Comparison of ENCODE assay signal across 25 cellular contexts in genomic region chr4:22313974-22314373, GRCh38.
DNase-seq lines count a peak whose midpoint lies in the region; ATAC-seq, FAIRE-seq and TF ChIP-seq lines count a peak whose summit lies in the region.
"Had no signal": no experiment of that assay in that cellular context is flagged by ENCODE, and none has a peak within 500 bp of the region (broad histone marks: within the 10 kb centered on the region; RNA-seq: fewer than 3 reads in every experiment).

No MANE protein-coding gene starts in this region.

- H2BK20ac ChIP-seq in IMR-90 (ENCODE audit: low read depth, low read length) (no peak overlapping the region), H1 (ENCODE audit: low read length) (no peak overlapping the region)

- no peak overlapping the region for H2BK15ac ChIP-seq in IMR-90 (ENCODE audit: low read depth, low read length)
- no peak overlapping the region for H2BK15ac ChIP-seq in H1 (ENCODE audit: low read length)

- no peaks in the 10 kb centered on the region for H3K36me3 Mint-ChIP-seq in endothelial cell (ENCODE audit: low read depth, unreplicated experiment)
- H3K36me3 Mint-ChIP-seq: CD14-positive monocyte; CD4-positive, alpha-beta memory T cell; CD4-positive, CD25-positive, alpha-beta regulatory T cell had no signal

- TF ChIP-seq CTCF in HepG2 (CRISPR knock-in tag; IDR thresholded peaks at IDR 0.05): no peak
- TF ChIP-seq CTCF in right lobe of liver (IDR thresholded peaks at IDR 0.05): no peak
- no peak for TF ChIP-seq CTCF in IMR-90 (conservative IDR thresholded peaks at IDR 0.05; ENCODE audit: low read depth, low read length)
- no peak for TF ChIP-seq CTCF in H1 (IDR thresholded peaks at IDR 0.05; ENCODE audit: control extremely low read depth in 1 of 3, insufficient read depth in 1 of 3, low read depth in 1 of 3, low read length in 3 of 3)
- TF ChIP-seq CTCF in endothelial cell (IDR thresholded peaks at IDR 0.05; ENCODE audit: unreplicated experiment): no peak

- H3K9me3 Mint-ChIP-seq in endothelial cell (ENCODE audit: unreplicated experiment): no peaks in the 10 kb centered on the region

- H4K8ac ChIP-seq in IMR-90 (ENCODE audit: low read depth in 2 of 2, low read length in 2 of 2) (no peak overlapping the region), H1 (ENCODE audit: extremely low read depth, insufficient read depth, low read length) (no peak overlapping the region)

- no peak overlapping the region for H3K14ac ChIP-seq in IMR-90 (replicated peaks; ENCODE audit: low read depth, low read length)
- H3K14ac ChIP-seq in H1 (ENCODE audit: insufficient read length): no peak overlapping the region

- TF ChIP-seq POLR2A in HepG2 (IDR thresholded peaks at IDR 0.05; ENCODE audit: insufficient read depth in 1 of 2, low read depth in 2 of 2, low read length in 2 of 2) (no peak), right lobe of liver (IDR thresholded peaks at IDR 0.05) (no peak), IMR-90 (IDR thresholded peaks at IDR 0.05; ENCODE audit: low read depth, low read length) (no peak), H1 (IDR thresholded peaks at IDR 0.05; ENCODE audit: control extremely low read depth in 1 of 2, low read depth in 2 of 2, low read length in 2 of 2) (no peak)

- H3K27ac ChIP-seq in HepG2 (ENCODE audit: extremely low read length, insufficient read depth, low read length) (no peak overlapping the region), right lobe of liver (no peak overlapping the region), IMR-90 (ENCODE audit: insufficient read depth, low read length) (no peak overlapping the region), H1 (ENCODE audit: low read depth, low read length) (no peak overlapping the region)
- H3K27ac ChIP-seq: 22Rv1, BLaER1 had no signal

- POLR2A ChIA-PET in HepG2 (lab: Yijun Ruan, JAX): no interaction called here
- POLR2A ChIA-PET in IMR-90 (lab: Charles Lee; ENCODE audit: unreplicated experiment): no interaction called here
- POLR2A ChIA-PET in H1 (lab: Charles Lee; ENCODE audit: partially characterized antibody): no interaction called here

- no peaks in the 10 kb centered on the region for H3K79me2 ChIP-seq in HepG2 (ENCODE audit: insufficient read depth, low read length)
- no peaks in the 10 kb centered on the region for H3K79me2 ChIP-seq in H1 (ENCODE audit: control insufficient read depth in 1 of 2, insufficient read depth in 2 of 2, low read length in 2 of 2)

- H3K4me3 Mint-ChIP-seq in endothelial cell (ENCODE audit: unreplicated experiment): no peak overlapping the region
- H3K4me3 Mint-ChIP-seq: CD14-positive monocyte; CD4-positive, alpha-beta memory T cell; CD4-positive, CD25-positive, alpha-beta regulatory T cell; CD8-positive, alpha-beta memory T cell had no signal

- H3K56ac ChIP-seq in IMR-90 (ENCODE audit: extremely low read depth, insufficient read depth, low read length) (no peak overlapping the region), H1 (replicated peaks; ENCODE audit: insufficient read length, low read depth, low read length) (no peak overlapping the region)

- no peak overlapping the region for H2AK5ac ChIP-seq in IMR-90 (ENCODE audit: low read depth, low read length)
- no peak overlapping the region for H2AK5ac ChIP-seq in H1 (ENCODE audit: low read depth, low read length)

- H2BK5ac ChIP-seq in IMR-90 (ENCODE audit: low read depth, low read length, poor library complexity, severe bottlenecking): no peak overlapping the region
- H2BK5ac ChIP-seq in H1 (ENCODE audit: low read depth, low read length): no peak overlapping the region

- H2AFZ ChIP-seq in HepG2 (ENCODE audit: low read length) (no peak overlapping the region), IMR-90 (replicated peaks; ENCODE audit: low read length, poor library complexity) (no peak overlapping the region), H1 (ENCODE audit: low read length) (no peak overlapping the region)

- no peaks in the 10 kb centered on the region for H3K27me3 Mint-ChIP-seq in endothelial cell (ENCODE audit: unreplicated experiment)
- H3K27me3 Mint-ChIP-seq: CD4-positive, CD25-positive, alpha-beta regulatory T cell; CD8-positive, alpha-beta memory T cell had no signal

- no peak overlapping the region for H3K27ac Mint-ChIP-seq in endothelial cell (ENCODE audit: unreplicated experiment)
- H3K27ac Mint-ChIP-seq: CD4-positive, alpha-beta memory T cell; CD4-positive, CD25-positive, alpha-beta regulatory T cell; CD8-positive, alpha-beta memory T cell had no signal

- BruUV-seq in HepG2 (replicated peaks; lab: Mats Ljungman, UMichigan): no TSS peak
- no TSS peak for BruUV-seq in IMR-90 (replicated peaks; lab: Mats Ljungman, UMichigan)

- TF ChIP-seq EP300 in HepG2 (IDR thresholded peaks at IDR 0.05; ENCODE audit: low read depth in 2 of 2, low read length in 2 of 2) (no peak), HepG2 (CRISPR knock-in tag; IDR thresholded peaks at IDR 0.05; ENCODE audit: borderline replicate concordance) (no peak), H1 (IDR thresholded peaks at IDR 0.05; ENCODE audit: borderline replicate concordance in 1 of 2, low read depth in 2 of 2, low read length in 2 of 2) (no peak)

- H4K5ac ChIP-seq in IMR-90 (ENCODE audit: low read depth, low read length) (no peak overlapping the region), H1 (ENCODE audit: insufficient read length, low read depth, low read length) (no peak overlapping the region)

- H4K20me1 ChIP-seq in HepG2 (ENCODE audit: insufficient read depth, low read length) (no peaks in the 10 kb centered on the region), IMR-90 (ENCODE audit: insufficient read depth, low read length) (no peaks in the 10 kb centered on the region), H1 (replicated peaks in 1 of 2; ENCODE audit: control insufficient read depth in 1 of 2, insufficient read depth in 2 of 2, low read length in 2 of 2) (no peaks in the 10 kb centered on the region)
- H4K20me1 ChIP-seq: BLaER1 had no signal

- H3K4me2 ChIP-seq in HepG2 (ENCODE audit: low read depth, low read length): no peak overlapping the region
- H3K4me2 ChIP-seq in IMR-90 (ENCODE audit: low read depth, low read length): no peak overlapping the region
- H3K4me2 ChIP-seq in H1 (ENCODE audit: insufficient read depth in 1 of 2, low read depth in 2 of 2, low read length in 2 of 2): no peak overlapping the region
- H3K4me2 ChIP-seq: BLaER1 had no signal

- no peak overlapping the region for H3K4me3 ChIP-seq in HepG2 (replicated peaks in 1 of 3; ENCODE audit: insufficient read depth in 1 of 3, low read depth in 2 of 3, low read length in 3 of 3)
- no peak overlapping the region for H3K4me3 ChIP-seq in right lobe of liver
- H3K4me3 ChIP-seq in IMR-90 (ENCODE audit: insufficient read depth, low read depth, low read length): no peak overlapping the region
- H3K4me3 ChIP-seq in H1 (ENCODE audit: extremely low read depth in 1 of 4, insufficient read depth in 2 of 4, low read depth in 3 of 4, low read length in 4 of 4): no peak overlapping the region
- H3K4me3 ChIP-seq: BLaER1, GM12878 had no signal

- no peak overlapping the region for H2BK120ac ChIP-seq in IMR-90 (ENCODE audit: low read depth, low read length)
- no peak overlapping the region for H2BK120ac ChIP-seq in H1 (replicated peaks; ENCODE audit: low read depth, low read length)

- H3K79me1 ChIP-seq in IMR-90 (ENCODE audit: low read depth in 1 of 2, low read length in 2 of 2) (no peaks in the 10 kb centered on the region), H1 (ENCODE audit: low read depth, low read length) (no peaks in the 10 kb centered on the region)

- no peak for FAIRE-seq in HepG2 (lab: Jason Lieb, UNC)
- FAIRE-seq in H1 (lab: Jason Lieb, UNC): no peak
- FAIRE-seq: GM12878, GM12892, GM18507, GM19239 had no signal

- no peaks in the 10 kb centered on the region for H3K9me1 ChIP-seq in IMR-90 (ENCODE audit: insufficient read depth, low read length)

- H3K36me3 ChIP-seq in HepG2 (replicated peaks in 1 of 2; ENCODE audit: control insufficient read depth in 1 of 2, insufficient read depth in 2 of 2, low read length in 2 of 2) (no peaks in the 10 kb centered on the region), right lobe of liver (no peaks in the 10 kb centered on the region), IMR-90 (ENCODE audit: control insufficient read depth, insufficient read depth, low read length) (no peaks in the 10 kb centered on the region), H1 (ENCODE audit: control insufficient read depth in 2 of 4, insufficient read depth in 4 of 4, low read length in 3 of 4) (no peaks in the 10 kb centered on the region)
- H3K36me3 ChIP-seq: BE2C, BLaER1 had no signal

- DNase-seq in HepG2 (ENCODE audit: low spot score): no peak
- no peak for DNase-seq in right lobe of liver
- DNase-seq in IMR-90: no peak
- no peak for DNase-seq in H1 (ENCODE audit: low read depth in 1 of 2, low spot score in 2 of 2)
- no peak for DNase-seq in mesenteric fat pad (ENCODE audit: low spot score)
- DNase-seq in endothelial cell (ENCODE audit: low spot score): no peak
- DNase-seq: ACHN; BE2C; C1 segment of cervical spinal cord; CD4-positive, alpha-beta memory T cell; CD4-positive, CD25-positive, alpha-beta regulatory T cell; CD8-positive, alpha-beta memory T cell; COR-L47; DMS 273 treated with DMSO at 0.1 percent for 48 hours; DMS153; DMS53; DMS79 treated with DMSO at 0.1 percent for 48 hours; GDM1 had no signal

- dilution Hi-C loops in IMR-90 (cut with HindIII; ENCODE audit: low sequenced_read_pairs, unreplicated experiment): no loop called here

- H3K9me3 ChIP-seq in HepG2 (ENCODE audit: low read length) (no peaks in the 10 kb centered on the region), right lobe of liver (no peaks in the 10 kb centered on the region), IMR-90 (ENCODE audit: control insufficient read depth, insufficient read depth, low read length) (no peaks in the 10 kb centered on the region), H1 (ENCODE audit: insufficient read depth in 2 of 2, low read depth in 1 of 2, low read length in 1 of 2) (no peaks in the 10 kb centered on the region)
- H3K9me3 ChIP-seq: BE2C, BLaER1 had no signal

- no peaks in the 10 kb centered on the region for H3K4me1 Mint-ChIP-seq in endothelial cell (ENCODE audit: unreplicated experiment)
- H3K4me1 Mint-ChIP-seq: CD14-positive monocyte; CD4-positive, alpha-beta memory T cell; CD4-positive, CD25-positive, alpha-beta regulatory T cell; CD8-positive, alpha-beta memory T cell had no signal

- H3K27me3 ChIP-seq in HepG2 (ENCODE audit: control insufficient read depth in 1 of 2, insufficient read depth in 2 of 2, low read length in 2 of 2) (no peaks in the 10 kb centered on the region), right lobe of liver (no peaks in the 10 kb centered on the region), IMR-90 (ENCODE audit: control insufficient read depth, insufficient read depth, low read length) (no peaks in the 10 kb centered on the region), H1 (replicated peaks in 1 of 4; ENCODE audit: control insufficient read depth in 3 of 4, extremely low read depth in 1 of 4, insufficient read depth in 3 of 4, low read length in 3 of 4) (no peaks in the 10 kb centered on the region)
- H3K27me3 ChIP-seq: BE2C, BLaER1 had no signal

- CTCF ChIA-PET in HepG2 (lab: Yijun Ruan, JAX; ENCODE audit: low intra/inter-chr PET ratio, low total read pairs) (no interaction called here), IMR-90 (lab: Yijun Ruan, JAX) (no interaction called here), H1 (lab: Charles Lee; ENCODE audit: partially characterized antibody) (no interaction called here)

- no peak for TF ChIP-seq RAD21 in HepG2 (CRISPR knock-in tag; IDR thresholded peaks at IDR 0.05)
- no peak for TF ChIP-seq RAD21 in IMR-90 (IDR thresholded peaks at IDR 0.05; ENCODE audit: low read length)
- no peak for TF ChIP-seq RAD21 in H1 (IDR thresholded peaks at IDR 0.05 in 1 of 2, conservative IDR thresholded peaks at IDR 0.05 in 1 of 2; ENCODE audit: low read depth in 2 of 2, low read length in 2 of 2)

- intact Hi-C loops in HepG2 (cut with micrococcal nuclease; ENCODE audit: unreplicated experiment): no loop called here
- intact Hi-C loops in right lobe of liver (cut with DNase I): no loop called here
- intact Hi-C loops in IMR-90 (cut with micrococcal nuclease): no loop called here

- H3K23ac ChIP-seq in IMR-90 (ENCODE audit: low read depth, low read length): no peak overlapping the region
- no peak overlapping the region for H3K23ac ChIP-seq in H1 (ENCODE audit: insufficient read length)

- in situ Hi-C loops in HepG2 (cut with HindIII; ENCODE audit: extremely low pct_ligation_motif_present, low pct_unique_long_range_greater_than_20kb): no loop called here
- in situ Hi-C loops in IMR-90 (cut with MboI; ENCODE audit: low sequenced_read_pairs): no loop called here

- no peak overlapping the region for H3K9ac ChIP-seq in HepG2 (ENCODE audit: insufficient read depth, low read depth, low read length)
- no peak overlapping the region for H3K9ac ChIP-seq in IMR-90 (ENCODE audit: low read depth, low read length)
- no peak overlapping the region for H3K9ac ChIP-seq in H1 (replicated peaks in 1 of 4; ENCODE audit: extremely low read depth in 1 of 4, low read depth in 3 of 4, low read length in 3 of 4)
- H3K9ac ChIP-seq: BLaER1 had no signal

- H3K23me2 ChIP-seq in H1 (ENCODE audit: low read depth, low read length): 0 out of 2 replicates have a peak, but pooled peaks cover 1% of the 10 kb centered on the region

- H3K18ac ChIP-seq in IMR-90 (ENCODE audit: low read depth, low read length): no peak overlapping the region
- H3K18ac ChIP-seq in H1 (ENCODE audit: extremely low read depth, low read length): no peak overlapping the region

- no peak overlapping the region for H2AK9ac ChIP-seq in IMR-90 (replicated peaks; ENCODE audit: low read depth, low read length, poor library complexity)

- no peak overlapping the region for H2BK12ac ChIP-seq in H1 (ENCODE audit: low read depth, low read length)

- H4K91ac ChIP-seq in IMR-90 (ENCODE audit: insufficient read depth, low read depth, low read length) (no peak overlapping the region), H1 (replicated peaks; ENCODE audit: insufficient read length, low read length) (no peak overlapping the region)

- H3K4me1 ChIP-seq in HepG2 (ENCODE audit: insufficient read depth, low read length) (peaks cover 8% of the 10 kb centered on the region), right lobe of liver (no peaks in the 10 kb centered on the region), IMR-90 (ENCODE audit: control insufficient read depth, insufficient read depth, low read length) (no peaks in the 10 kb centered on the region), H1 (replicated peaks in 1 of 4; ENCODE audit: control insufficient read depth in 3 of 4, insufficient read depth in 4 of 4, low read length in 3 of 4) (no peaks in the 10 kb centered on the region)
- H3K4me1 ChIP-seq: BE2C, BLaER1 had no signal

- H3K4ac ChIP-seq in IMR-90 (ENCODE audit: low read depth, low read length): no peak overlapping the region
- no peak overlapping the region for H3K4ac ChIP-seq in H1 (replicated peaks; ENCODE audit: insufficient read length, low read depth, low read length)

- no peak for ATAC-seq in HepG2
- ATAC-seq in right lobe of liver: no peak
- no peak for ATAC-seq in IMR-90 (ENCODE audit: low read depth)
- ATAC-seq: GM12878 had no signal

Comparison
In these comparisons a context has a peak if more than half of its experiments do, and no peak if none do; other contexts are left out.
1. Of the 41 proteins assayed by ChIP-seq in both HepG2 and H1: peak only in HepG2: none; only in H1: none; in both: MAFK; in neither: 40.